Comparison of ENCODE assay signal across 8 cellular contexts in genomic region chr20:62816879-62817873, GRCh38. TPM values are rescaled to one million over a fixed set of nuclear protein-coding genes. Genes with fewer than 3 reads are reported as not detected.
DNase-seq lines count a peak whose midpoint lies in the region; ATAC-seq, FAIRE-seq and TF ChIP-seq lines count a peak whose summit lies in the region.

Gene COL9A3 (plus strand): TSS chr20:62817050. CDS start chr20:62817065, 15 bp downstream.

- no peaks in the 10 kb centered on the region for H3K79me2 ChIP-seq in astrocyte (ENCODE audit: insufficient read depth, low read length)

- peak within 1 kb of the TSS; percentile 75 for H3K4me2 ChIP-seq in astrocyte (ENCODE audit: low read length)

- no peak for ATAC-seq in activated naive CD8-positive, alpha-beta T cell treated with anti-CD3 and anti-CD28 coated beads, Interleukin-2, amount 50 U/mL, for 24 hours
- no peak for ATAC-seq in HG02571 (IDR thresholded peaks at IDR 0.05; ENCODE audit: unreplicated experiment)
- no peak for ATAC-seq in HG03460 (IDR thresholded peaks at IDR 0.05; ENCODE audit: unreplicated experiment)

- peaks cover 32% of the 10 kb centered on the region for H3K4me1 ChIP-seq in astrocyte (ENCODE audit: insufficient read depth, low read length)
- H3K4me1 ChIP-seq in thymus (ENCODE audit: control insufficient read depth, insufficient read depth, low read length): peaks cover 3% of the 10 kb centered on the region

- peaks cover 3% of the 10 kb centered on the region for H3K27me3 Mint-ChIP-seq in activated naive CD8-positive, alpha-beta T cell
- peaks cover 14% of the 10 kb centered on the region for H3K27me3 Mint-ChIP-seq in activated naive CD8-positive, alpha-beta T cell treated with anti-CD3 and anti-CD28 coated beads, Interleukin-2, amount 50 U/mL, for 24 hours
- H3K27me3 Mint-ChIP-seq in astrocyte (ENCODE audit: low read depth, unreplicated experiment): peaks cover 2% of the 10 kb centered on the region

- H3K27ac ChIP-seq in astrocyte (ENCODE audit: low read depth, low read length) (no peak within 1 kb of the TSS), thymus (ENCODE audit: low read depth) (peak within 1 kb of the TSS; percentile 34)

- no peak within 1 kb of the TSS for H3K9ac ChIP-seq in astrocyte (ENCODE audit: low read length)

- H4K20me1 ChIP-seq in astrocyte (ENCODE audit: insufficient read depth, low read length): peaks cover 13% of the 10 kb centered on the region

- WGBS in thymus: 14% methylated on average over 109 of the region's 109 CpGs

- peaks cover 9% of the 10 kb centered on the region for H3K4me1 Mint-ChIP-seq in activated naive CD8-positive, alpha-beta T cell (ENCODE audit: low read depth)
- peaks cover 8% of the 10 kb centered on the region for H3K4me1 Mint-ChIP-seq in activated naive CD8-positive, alpha-beta T cell treated with anti-CD3 and anti-CD28 coated beads, Interleukin-2, amount 50 U/mL, for 24 hours
- peaks cover 17% of the 10 kb centered on the region for H3K4me1 Mint-ChIP-seq in astrocyte (ENCODE audit: low read depth, unreplicated experiment)

- no peaks in the 10 kb centered on the region for H3K36me3 Mint-ChIP-seq in activated naive CD8-positive, alpha-beta T cell
- no peaks in the 10 kb centered on the region for H3K36me3 Mint-ChIP-seq in activated naive CD8-positive, alpha-beta T cell treated with anti-CD3 and anti-CD28 coated beads, Interleukin-2, amount 50 U/mL, for 24 hours (ENCODE audit: low read depth)
- no peaks in the 10 kb centered on the region for H3K36me3 Mint-ChIP-seq in astrocyte (ENCODE audit: low read depth, unreplicated experiment)

- H3K4me3 ChIP-seq in astrocyte (ENCODE audit: insufficient read depth, low read depth, low read length) (no peak within 1 kb of the TSS), kidney epithelial cell (ENCODE audit: low read depth, low read length) (peak within 1 kb of the TSS; percentile 0), thymus (ENCODE audit: low read length) (peak within 1 kb of the TSS; percentile 47)

- H2AFZ ChIP-seq in astrocyte (ENCODE audit: low read depth, low read length): peak within 1 kb of the TSS; percentile 26

- H3K36me3 ChIP-seq in astrocyte (ENCODE audit: insufficient read depth, low read length) (no peaks in the 10 kb centered on the region), kidney epithelial cell (ENCODE audit: control insufficient read depth, insufficient read depth, low read length) (no peaks in the 10 kb centered on the region), thymus (ENCODE audit: control insufficient read depth, insufficient read depth) (peaks cover 18% of the 10 kb centered on the region)

- no peak for FAIRE-seq in astrocyte (lab: Jason Lieb, UNC)

- no peak within 1 kb of the TSS for H3K27ac Mint-ChIP-seq in activated naive CD8-positive, alpha-beta T cell
- no peak within 1 kb of the TSS for H3K27ac Mint-ChIP-seq in activated naive CD8-positive, alpha-beta T cell treated with anti-CD3 and anti-CD28 coated beads, Interleukin-2, amount 50 U/mL, for 24 hours
- H3K27ac Mint-ChIP-seq in astrocyte (ENCODE audit: unreplicated experiment): peak within 1 kb of the TSS; percentile 86

- H3K9me3 ChIP-seq in astrocyte (ENCODE audit: insufficient read depth, low read depth, low read length) (no peaks in the 10 kb centered on the region), thymus (ENCODE audit: control insufficient read depth) (no peaks in the 10 kb centered on the region)

- H3K4me3 Mint-ChIP-seq in activated naive CD8-positive, alpha-beta T cell: peak within 1 kb of the TSS; percentile 70
- no peak within 1 kb of the TSS for H3K4me3 Mint-ChIP-seq in activated naive CD8-positive, alpha-beta T cell treated with anti-CD3 and anti-CD28 coated beads, Interleukin-2, amount 50 U/mL, for 24 hours
- H3K4me3 Mint-ChIP-seq in astrocyte (ENCODE audit: unreplicated experiment): peak within 1 kb of the TSS; percentile 81

- TF ChIP-seq CTCF in astrocyte (IDR thresholded peaks at IDR 0.05; ENCODE audit: insufficient read depth, low read depth, low read length): no peak
- TF ChIP-seq CTCF in kidney epithelial cell (IDR thresholded peaks at IDR 0.05; ENCODE audit: insufficient read depth, low read length, poor library complexity, severe bottlenecking): no peak

- H3K9me3 Mint-ChIP-seq in activated naive CD8-positive, alpha-beta T cell (ENCODE audit: low read depth): no peaks in the 10 kb centered on the region
- H3K9me3 Mint-ChIP-seq in activated naive CD8-positive, alpha-beta T cell treated with anti-CD3 and anti-CD28 coated beads, Interleukin-2, amount 50 U/mL, for 24 hours: no peaks in the 10 kb centered on the region
- no peaks in the 10 kb centered on the region for H3K9me3 Mint-ChIP-seq in astrocyte (ENCODE audit: unreplicated experiment)

- DNase-seq in activated naive CD8-positive, alpha-beta T cell treated with anti-CD3 and anti-CD28 coated beads, Interleukin-2, amount 50 U/mL, for 24 hours: no peak
- DNase-seq in astrocyte (ENCODE audit: low read depth) (no peak), kidney epithelial cell (ENCODE audit: low read depth) (no peak)
- DNase-seq in activated CD4-positive, alpha-beta T cell treated with anti-CD3 and anti-CD28 coated beads for 48 hours: no peak

- peaks cover 15% of the 10 kb centered on the region for H3K27me3 ChIP-seq in astrocyte (ENCODE audit: insufficient read depth, low read length)
- H3K27me3 ChIP-seq in kidney epithelial cell (ENCODE audit: control insufficient read depth, insufficient read depth, low read length): peaks cover 31% of the 10 kb centered on the region
- peaks cover 51% of the 10 kb centered on the region for H3K27me3 ChIP-seq in thymus (ENCODE audit: control insufficient read depth, insufficient read depth)

RNA-seq across cellular contexts. Expression of gene COL9A3, which starts in this region (rescaled TPM):
- total RNA-seq in astrocyte (43.0 and 54.3 TPM in 2 replicates), kidney epithelial cell (5.4 and 10.4 TPM in 2 replicates)
- 7.0 TPM for polyA plus RNA-seq in thymus
